30 cellular contexts compared by ENCODE assay signal in genomic region chr9:86369810-86370209, GRCh38. TPM values are rescaled to one million over a fixed set of nuclear protein-coding genes. Genes with fewer than 3 reads are reported as not detected.
DNase-seq lines count a peak whose midpoint lies in the region; ATAC-seq, FAIRE-seq and TF ChIP-seq lines count a peak whose summit lies in the region.
"Had no signal": no experiment of that assay in that cellular context is flagged by ENCODE, and none has a peak within 500 bp of the region (broad histone marks: within the 10 kb centered on the region; RNA-seq: fewer than 3 reads in every experiment).

No MANE protein-coding gene starts in this region.

- TF ChIP-seq EP300 in HepG2 (IDR thresholded peaks at IDR 0.05; ENCODE audit: low read depth in 2 of 2, low read length in 2 of 2) (no peak), HepG2 (CRISPR knock-in tag; IDR thresholded peaks at IDR 0.05; ENCODE audit: borderline replicate concordance) (no peak)

- TF ChIP-seq CTCF in liver (IDR thresholded peaks at IDR 0.05; ENCODE audit: low read depth, low read length, missing input control), result no peak
- TF ChIP-seq CTCF in HepG2 (CRISPR knock-in tag; IDR thresholded peaks at IDR 0.05), result no peak
- no peak for TF ChIP-seq CTCF in choroid plexus epithelial cell (conservative IDR thresholded peaks at IDR 0.05; ENCODE audit: low read depth, low read length)
- TF ChIP-seq CTCF in right lobe of liver (IDR thresholded peaks at IDR 0.05), result no peak

- H3K4me1 ChIP-seq in liver (ENCODE audit: control insufficient read depth in 4 of 4, insufficient read depth in 4 of 4, low read length in 3 of 4), result peaks cover 0 to 9% (median 2%) of the 10 kb centered on the region in 4 donors
- H3K4me1 ChIP-seq in HepG2 (ENCODE audit: insufficient read depth, low read length), result no peaks in the 10 kb centered on the region
- H3K4me1 ChIP-seq in right lobe of liver, result peaks cover 0 to 10% (median 4%) of the 10 kb centered on the region in 4 donors
- H3K4me1 ChIP-seq: A549, upper lobe of right lung had no signal

- no peak overlapping the region for H3K4me2 ChIP-seq in HepG2 (ENCODE audit: low read depth, low read length)
- H3K4me2 ChIP-seq: A549 had no signal

- DNase-seq in HepG2 (ENCODE audit: low spot score), result no peak
- peak; percentile 51 for DNase-seq in choroid plexus epithelial cell (ENCODE audit: low read depth)
- DNase-seq in right lobe of liver, result peak in 1 of 3 donors; percentile 59
- DNase-seq in HEK293T (ENCODE audit: extremely low spot score), result no peak
- DNase-seq in NCI-H1930 (lab: John Stamatoyannopoulos, UW), result no peak
- no peak for DNase-seq in NCI-H82 (lab: John Stamatoyannopoulos, UW)
- DNase-seq in stimulated activated CD4-positive, alpha-beta T cell treated with anti-CD3 and anti-CD28 coated beads, Interleukin-1b, Interleukin-23, amount 100 ng/mL, for 48 hours, result no peak
- DNase-seq: activated CD4-positive, alpha-beta T cell treated with anti-CD3 and anti-CD28 coated beads for 36 hours; activated CD8-positive, alpha-beta memory T cell treated with anti-CD3 and anti-CD28 coated beads, Interleukin-2, amount 50 U/mL, for 48 hours; activated CD8-positive, alpha-beta T cell treated with anti-CD3 and anti-CD28 coated beads for 36 hours; activated naive CD4-positive, alpha-beta T cell treated with anti-CD3 and anti-CD28 coated beads, Interleukin-2, amount 10 ng/mL, durations not matched to agents 7 days and 5 days; effector CD8-positive, alpha-beta T cell; NCI-H1092 treated with DMSO at 0.1 percent for 48 hours; NCI-H187; NCI-H2171; NCI-H524; nephron progenitor cell; ovary; retina; stimulated activated naive CD4-positive, alpha-beta T cell treated with Interleukin-2 at 50 U/mL for 16 hours; upper lobe of right lung had no signal

- FAIRE-seq in HepG2 (lab: Jason Lieb, UNC), result no peak
- FAIRE-seq: A549, colon, GM12878, GM19239, H1, small intestine had no signal

- H3K27ac ChIP-seq in liver (ENCODE audit: low read depth in 1 of 2, low read length in 2 of 2) (peak overlapping the region; percentile 89 to 93), HepG2 (ENCODE audit: extremely low read length, insufficient read depth, low read length) (no peak overlapping the region), right lobe of liver (peak overlapping the region; percentile 44 to 95 (median 94))
- H3K27ac ChIP-seq: A549, ovary, upper lobe of right lung had no signal

- H4K20me1 ChIP-seq in HepG2 (ENCODE audit: insufficient read depth, low read length), result no peaks in the 10 kb centered on the region

- no peaks in the 10 kb centered on the region for H3K79me2 ChIP-seq in HepG2 (ENCODE audit: insufficient read depth, low read length)

- no TSS peak for BruUV-seq in HepG2 (replicated peaks; lab: Mats Ljungman, UMichigan)

- CTCF ChIA-PET in HepG2 (lab: Yijun Ruan, JAX; ENCODE audit: low intra/inter-chr PET ratio, low total read pairs), result no interaction called here
- CTCF ChIA-PET in HEK293T (lab: Yijun Ruan, JAX), result no interaction called here

- in situ Hi-C loops in HepG2 (cut with HindIII; ENCODE audit: extremely low pct_ligation_motif_present, low pct_unique_long_range_greater_than_20kb), result no loop called here

- TF ChIP-seq POLR2A in HepG2 (IDR thresholded peaks at IDR 0.05; ENCODE audit: insufficient read depth in 1 of 2, low read depth in 2 of 2, low read length in 2 of 2) (no peak), right lobe of liver (IDR thresholded peaks at IDR 0.05) (no peak)

- no peak overlapping the region for H3K4me3 ChIP-seq in liver (ENCODE audit: low read depth in 1 of 3, low read length in 3 of 3)
- no peak overlapping the region for H3K4me3 ChIP-seq in HepG2 (replicated peaks in 1 of 3; ENCODE audit: insufficient read depth in 1 of 3, low read depth in 2 of 3, low read length in 3 of 3)
- no peak overlapping the region for H3K4me3 ChIP-seq in choroid plexus epithelial cell (ENCODE audit: low read depth, low read length)
- peak overlapping the region in 1 of 3 donors; percentile 6 for H3K4me3 ChIP-seq in right lobe of liver
- H3K4me3 ChIP-seq: A549, GM12878, lung, ovary, upper lobe of right lung had no signal

- intact Hi-C loops in HepG2 (cut with micrococcal nuclease; ENCODE audit: unreplicated experiment), result no loop called here
- intact Hi-C loops in right lobe of liver (cut with DNase I), result no loop called here

- no peaks in the 10 kb centered on the region for H3K36me3 ChIP-seq in liver (ENCODE audit: control insufficient read depth in 4 of 4, insufficient read depth in 3 of 4, low read depth in 1 of 4, low read length in 3 of 4)
- no peaks in the 10 kb centered on the region for H3K36me3 ChIP-seq in HepG2 (replicated peaks in 1 of 2; ENCODE audit: control insufficient read depth in 1 of 2, insufficient read depth in 2 of 2, low read length in 2 of 2)
- no peaks in the 10 kb centered on the region for H3K36me3 ChIP-seq in right lobe of liver
- H3K36me3 ChIP-seq: ovary, upper lobe of right lung had no signal

- H3K9ac ChIP-seq in liver (ENCODE audit: low read depth in 1 of 2, low read length in 2 of 2), result no peak overlapping the region
- H3K9ac ChIP-seq in HepG2 (ENCODE audit: insufficient read depth, low read depth, low read length), result no peak overlapping the region

- peak; percentile 4 to 37 for TF ChIP-seq RAD21 in liver (IDR thresholded peaks at IDR 0.05)
- TF ChIP-seq RAD21 in HepG2 (CRISPR knock-in tag; IDR thresholded peaks at IDR 0.05), result no peak

- 22% methylated on average over 5 of the region's 5 CpGs for WGBS in liver
- 5% methylated on average over 5 of the region's 5 CpGs for WGBS in HepG2 (ENCODE audit: low lambda C conversion rate)
- 26% methylated on average over 5 of the region's 5 CpGs for WGBS in right lobe of liver (ENCODE audit: insufficient coverage, low coverage, low lambda C conversion rate, missing lambda C conversion rate)

- H3K27me3 ChIP-seq in liver (ENCODE audit: control insufficient read depth in 4 of 4, insufficient read depth in 4 of 4, low read length in 3 of 4), result no peaks in the 10 kb centered on the region
- H3K27me3 ChIP-seq in HepG2 (ENCODE audit: control insufficient read depth in 1 of 2, insufficient read depth in 2 of 2, low read length in 2 of 2), result no peaks in the 10 kb centered on the region
- H3K27me3 ChIP-seq in right lobe of liver, result no peaks in the 10 kb centered on the region
- H3K27me3 ChIP-seq: ovary, upper lobe of right lung had no signal

- ATAC-seq in HepG2 (no peak), right lobe of liver (peak; percentile 80 to 88 (median 83))
- ATAC-seq: A549; activated CD4-positive, alpha-beta T cell treated with anti-CD3 and anti-CD28 coated beads for 36 hours; activated CD8-positive, alpha-beta T cell treated with anti-CD3 and anti-CD28 coated beads for 36 hours; GM12878; Panc1 had no signal

- H3K9me3 ChIP-seq in liver (ENCODE audit: control insufficient read depth in 4 of 4, low read length in 3 of 4), result peaks cover 6 to 12% (median 8%) of the 10 kb centered on the region in 4 donors
- peaks cover 12% of the 10 kb centered on the region for H3K9me3 ChIP-seq in HepG2 (ENCODE audit: low read length)
- peaks cover 0 to 10% (median 0%) of the 10 kb centered on the region in 4 donors for H3K9me3 ChIP-seq in right lobe of liver

- no peak overlapping the region for H2AFZ ChIP-seq in HepG2 (ENCODE audit: low read length)

- POLR2A ChIA-PET in HepG2 (lab: Yijun Ruan, JAX) (no interaction called here), HEK293T (lab: Yijun Ruan, JAX) (no interaction called here)

TF ChIP-seq in liver, 16 proteins besides CTCF, POLR2A, EP300 and RAD21 (continues in another document):
- peak; percentile 43 for TF ChIP-seq YY1 (IDR thresholded peaks at IDR 0.05)
- peak; percentile 52 for TF ChIP-seq FOXA2 (IDR thresholded peaks at IDR 0.05)
- peak in 1 of 2 donors; percentile 47 for TF ChIP-seq JUND (IDR thresholded peaks at IDR 0.05)
- peak; percentile 48 to 69 for TF ChIP-seq RXRA (IDR thresholded peaks at IDR 0.05)
- TF ChIP-seq GABPA (IDR thresholded peaks at IDR 0.05 in 1 of 2, conservative IDR thresholded peaks at IDR 0.05 in 1 of 2), result no peak

TF ChIP-seq in HepG2, 621 proteins besides CTCF, POLR2A, EP300 and RAD21:
- TF ChIP-seq ZNF549 (CRISPR knock-in tag; IDR thresholded peaks at IDR 0.05), result no peak
- no peak for TF ChIP-seq POLR2AphosphoS2 (IDR thresholded peaks at IDR 0.05; ENCODE audit: low read depth, low read length)
- no peak for TF ChIP-seq ZSCAN20 (CRISPR knock-in tag; IDR thresholded peaks at IDR 0.05; ENCODE audit: borderline replicate concordance)

TF ChIP-seq in HEK293T, 16 proteins besides CTCF, POLR2A, EP300 and RAD21 (continues in another document):
- TF ChIP-seq CTBP1 (IDR thresholded peaks at IDR 0.05; ENCODE audit: borderline replicate concordance) (no peak), NFRKB (IDR thresholded peaks at IDR 0.05) (no peak), L3MBTL2 (conservative IDR thresholded peaks at IDR 0.05) (no peak), SP1 (IDR thresholded peaks at IDR 0.05) (no peak), BHLHE40 (IDR thresholded peaks at IDR 0.05; ENCODE audit: borderline replicate concordance) (no peak), SUZ12 (IDR thresholded peaks at IDR 0.05) (no peak), FOXK2 (IDR thresholded peaks at IDR 0.05) (no peak)

RNA-seq across cellular contexts. Expression of gene TUT7, which starts 15.6 kb away (rescaled TPM):
- 10 to 100 TPM; 14.4 to 34.6 TPM for total RNA-seq in liver
- polyA plus RNA-seq in liver, result 10 to 100 TPM; 10.7 to 17.4 TPM
- total RNA-seq in HepG2 (2016; rRNA removed; fragmentation: Illumina TruSeq; extraction: Trizol), result 19.4 and 21.3 TPM in 2 replicates
- total RNA-seq in HepG2 (2016; cell fraction: cytosol; rRNA removed; fragmentation: Illumina TruSeq; extraction: Trizol; ENCODE audit: low read depth), result 8.5 and 9.6 TPM in 2 replicates
- total RNA-seq in HepG2 (2016; cell fraction: insoluble cytoplasmic fraction; rRNA removed; fragmentation: Illumina TruSeq; extraction: Trizol), result 18.9 and 21.1 TPM in 2 replicates
- 5.5 and 6.8 TPM in 2 replicates for total RNA-seq in HepG2 (2016; cell fraction: membrane; rRNA removed; fragmentation: Illumina TruSeq; extraction: Trizol)
- total RNA-seq in HepG2 (2016; cell fraction: nucleus; rRNA removed; fragmentation: Illumina TruSeq; extraction: Trizol), result 33.9 and 41.9 TPM in 2 replicates
- polyA plus RNA-seq in HepG2 (2011; rRNA removed), result 10.4 and 12.0 TPM in 2 replicates
- polyA plus RNA-seq in HepG2 (2011; cell fraction: cytosol; rRNA removed), result 5.1 and 6.7 TPM in 2 replicates
- 12.3 and 18.3 TPM in 2 replicates for polyA plus RNA-seq in HepG2 (2011; cell fraction: nucleus; rRNA removed)
- polyA plus RNA-seq in HepG2 (2012), result 11.4 and 12.9 TPM in 2 replicates
- 1.2 TPM in 2 replicates for polyA plus RNA-seq in HepG2 (2016; cell fraction: cytosol; fragmentation: Illumina TruSeq; extraction: Trizol; ENCODE audit: low read depth)
- polyA plus RNA-seq in HepG2 (2016; cell fraction: insoluble cytoplasmic fraction; fragmentation: Illumina TruSeq; extraction: Trizol; ENCODE audit: low read depth), result 12.1 and 13.2 TPM in 2 replicates
- polyA plus RNA-seq in HepG2 (2016; cell fraction: membrane; fragmentation: Illumina TruSeq; extraction: Trizol; ENCODE audit: low read depth), result 2.0 and 3.0 TPM in 2 replicates
- polyA plus RNA-seq in HepG2 (2016; cell fraction: nucleus; fragmentation: Illumina TruSeq; extraction: Trizol; ENCODE audit: insufficient read depth, low read depth), result 21.4 and 24.7 TPM in 2 replicates
- 6.9 and 11.9 TPM in 2 replicates for polyA minus RNA-seq in HepG2 (2011; rRNA and poly(A)+ RNA removed; ENCODE audit: low replicate concordance)
- 9.5 and 12.2 TPM in 2 replicates for polyA minus RNA-seq in HepG2 (2011; cell fraction: cytosol; rRNA and poly(A)+ RNA removed)
- polyA minus RNA-seq in HepG2 (2011; cell fraction: nucleus; rRNA and poly(A)+ RNA removed), result 130 and 161 TPM in 2 replicates
- total RNA-seq in right lobe of liver, result 10 to 100 TPM; 22.5 to 46.7 (median 31.6) TPM
